Comparison of ENCODE assay signal across 1 cellular context in genomic region chr3:43286115-43286885, GRCh38.
TF ChIP-seq lines count a peak whose summit lies in the region.

Gene SNRK (plus strand): TSS chr3:43286540. CDS start chr3:43303204, 16,664 bp downstream.

TF ChIP-seq in H1, 55 proteins besides CTCF, POLR2A, EP300 and RAD21 (continued from another document):
- no peak for TF ChIP-seq HDAC2 (IDR thresholded peaks at IDR 0.05; ENCODE audit: borderline replicate concordance in 1 of 2, low read depth in 2 of 2, low read length in 2 of 2)
- no peak for TF ChIP-seq SIX5 (IDR thresholded peaks at IDR 0.05; ENCODE audit: low read depth, low read length)
- TF ChIP-seq TBP (IDR thresholded peaks at IDR 0.05; ENCODE audit: low read depth, low read length): peak; percentile 55; the same call in 1 of the 2 replicates
- no peak for TF ChIP-seq POU5F1 (IDR thresholded peaks at IDR 0.05; ENCODE audit: low read depth, low read length)
- TF ChIP-seq ATF2 (IDR thresholded peaks at IDR 0.05; ENCODE audit: low read length): no peak
- no peak for TF ChIP-seq GTF2F1 (IDR thresholded peaks at IDR 0.05; ENCODE audit: borderline replicate concordance, low read depth, low read length)
- TF ChIP-seq TAF7 (optimal IDR thresholded peaks at IDR 0.05; ENCODE audit: borderline replicate concordance, low read depth, low read length): peak; percentile 70
- TF ChIP-seq TCF12 (IDR thresholded peaks at IDR 0.05; ENCODE audit: low read depth, low read length): 0 out of 2 replicates have a peak, but pooled peaks have one; percentile 7
- TF ChIP-seq TEAD4 (IDR thresholded peaks at IDR 0.05; ENCODE audit: low read depth, low read length): no peak
- peak; percentile 81 for TF ChIP-seq NRF1 (IDR thresholded peaks at IDR 0.05; ENCODE audit: low read depth, low read length)
- no peak for TF ChIP-seq ATF3 (IDR thresholded peaks at IDR 0.05; ENCODE audit: insufficient read depth, low read depth, low read length)
- no peak for TF ChIP-seq CBX5 (IDR thresholded peaks at IDR 0.05; ENCODE audit: low read depth, low read length)
- no peak for TF ChIP-seq CTBP2 (IDR thresholded peaks at IDR 0.05; ENCODE audit: borderline replicate concordance, insufficient read depth, insufficient read length, low read length)
- TF ChIP-seq ASH2L (IDR thresholded peaks at IDR 0.05; ENCODE audit: low read length): peak; percentile 55
- TF ChIP-seq KDM4A (IDR thresholded peaks at IDR 0.05; ENCODE audit: low read depth, low read length, severe bottlenecking): no peak
- TF ChIP-seq SP4 (IDR thresholded peaks at IDR 0.05; ENCODE audit: low read length): no peak
- TF ChIP-seq CBX8 (IDR thresholded peaks at IDR 0.05; ENCODE audit: borderline replicate concordance, low read depth, low read length): no peak
- peak; percentile 92 for TF ChIP-seq E2F6 (IDR thresholded peaks at IDR 0.05)
- TF ChIP-seq JUND (IDR thresholded peaks at IDR 0.05; ENCODE audit: low read length): 0 out of 2 replicates have a peak, but pooled peaks have one; percentile 30
- peak; percentile 38; the same call in 1 of the 2 replicates for TF ChIP-seq POLR2AphosphoS5 (IDR thresholded peaks at IDR 0.05; ENCODE audit: low read depth, low read length)
- TF ChIP-seq SRF (IDR thresholded peaks at IDR 0.05; ENCODE audit: low read depth, low read length): no peak
- no peak for TF ChIP-seq SIRT6 (IDR thresholded peaks at IDR 0.05; ENCODE audit: low read length)
- TF ChIP-seq JUN (IDR thresholded peaks at IDR 0.05; ENCODE audit: low read depth, low read length): no peak
- peak; percentile 94 for TF ChIP-seq CREB1 (IDR thresholded peaks at IDR 0.05)
- TF ChIP-seq EGR1 (IDR thresholded peaks at IDR 0.05; ENCODE audit: borderline replicate concordance, low read depth, low read length): no peak
- TF ChIP-seq USF2 (IDR thresholded peaks at IDR 0.05; ENCODE audit: low read length): no peak
- TF ChIP-seq MAX (IDR thresholded peaks at IDR 0.05): peak; percentile 61; the same call in 1 of the 2 replicates
- TF ChIP-seq CHD1 (IDR thresholded peaks at IDR 0.05; ENCODE audit: low read depth, low read length): no peak
- no peak for TF ChIP-seq FOSL1 (IDR thresholded peaks at IDR 0.05; ENCODE audit: insufficient read depth, low read depth, low read length)
- peak; percentile 67; the same call in 1 of the 2 replicates for TF ChIP-seq RBBP5 (IDR thresholded peaks at IDR 0.05; ENCODE audit: borderline replicate concordance, low read depth, low read length)
- TF ChIP-seq KDM5A (IDR thresholded peaks at IDR 0.05; ENCODE audit: low read length): no peak
- peak; percentile 61 for TF ChIP-seq SAP30 (IDR thresholded peaks at IDR 0.05; ENCODE audit: insufficient read depth, insufficient replicate concordance, low read length)
- TF ChIP-seq NANOG (IDR thresholded peaks at IDR 0.05; ENCODE audit: insufficient read depth, low read depth, low read length, poor library complexity, severe bottlenecking): no peak
- TF ChIP-seq GABPA (IDR thresholded peaks at IDR 0.05; ENCODE audit: borderline replicate concordance, insufficient read depth, low read length): no peak
- TF ChIP-seq BACH1 (IDR thresholded peaks at IDR 0.05; ENCODE audit: low read length): no peak
- TF ChIP-seq PHF8 (conservative IDR thresholded peaks at IDR 0.05; ENCODE audit: low read depth, low read length): peak; percentile 56
- TF ChIP-seq RFX5 (IDR thresholded peaks at IDR 0.05; ENCODE audit: borderline replicate concordance, low read depth, low read length): no peak
- TF ChIP-seq EZH2 (IDR thresholded peaks at IDR 0.05; ENCODE audit: low read depth, low read length, severe bottlenecking): no peak
- no peak for TF ChIP-seq CHD7 (IDR thresholded peaks at IDR 0.05; ENCODE audit: insufficient replicate concordance, low read length)
- TF ChIP-seq CEBPB (IDR thresholded peaks at IDR 0.05; ENCODE audit: low read depth, low read length): no peak
- TF ChIP-seq BRCA1 (IDR thresholded peaks at IDR 0.05; ENCODE audit: low read depth, low read length): no peak
- TF ChIP-seq SIN3A (conservative IDR thresholded peaks at IDR 0.05 in 1 of 2, IDR thresholded peaks at IDR 0.05 in 1 of 2; ENCODE audit: low read depth in 1 of 2, low read length in 2 of 2): peak in 1 of 2 experiments; percentile 69; a peak in 2 of 4 replicates
